In genomic region chr5:123455095-123455494, GRCh38 we compare ENCODE assay signal across 13 cellular contexts. TPM values are rescaled to one million over a fixed set of nuclear protein-coding genes. Genes with fewer than 3 reads are reported as not detected.
DNase-seq lines count a peak whose midpoint lies in the region; ATAC-seq and TF ChIP-seq lines count a peak whose summit lies in the region.
"Had no signal": no experiment of that assay in that cellular context is flagged by ENCODE, and none has a peak within 500 bp of the region (broad histone marks: within the 10 kb centered on the region; RNA-seq: fewer than 3 reads in every experiment).

No MANE protein-coding gene starts in this region.

- no peak overlapping the region for H3K27ac Mint-ChIP-seq in MCF 10A (ENCODE audit: low read depth, unreplicated experiment)

- CTCF ChIA-PET in MCF 10A (lab: Yijun Ruan, JAX), result interaction anchor here (0.6 to 1.4 kb wide), 2 partner anchors 25 to 156 kb away, joined by 3 to 4 read pairs; no protein-coding TSS in a partner anchor

- no TSS peak for BruUV-seq in MCF 10A (replicated peaks; lab: Mats Ljungman, UMichigan)

- TF ChIP-seq CTCF in body of pancreas (IDR thresholded peaks at IDR 0.05), result no peak
- TF ChIP-seq CTCF in MCF 10A (IDR thresholded peaks at IDR 0.05; ENCODE audit: unreplicated experiment), result no peak
- no peak for TF ChIP-seq CTCF in adrenal gland (IDR thresholded peaks at IDR 0.05)

- POLR2A ChIA-PET in MCF 10A (lab: Yijun Ruan, JAX), result interaction anchor here (0.7 to 1.8 kb wide), 6 partner anchors 13 to 155 kb away, joined by 3 to 6 read pairs (median 5); partner anchors contain the start of gene CEP120

- TF ChIP-seq POLR2A in body of pancreas (IDR thresholded peaks at IDR 0.05), result no peak
- TF ChIP-seq POLR2A in adrenal gland (IDR thresholded peaks at IDR 0.05), result no peak

- H3K4me3 ChIP-seq in body of pancreas, result no peak overlapping the region
- no peak overlapping the region for H3K4me3 ChIP-seq in adrenal gland

- peaks cover 18% of the 10 kb centered on the region for H3K4me1 Mint-ChIP-seq in MCF 10A (ENCODE audit: insufficient read depth, unreplicated experiment)

- no peaks in the 10 kb centered on the region for H3K27me3 ChIP-seq in body of pancreas
- no peaks in the 10 kb centered on the region for H3K27me3 ChIP-seq in adrenal gland
- H3K27me3 ChIP-seq: brain microvascular endothelial cell had no signal

- H3K9me3 Mint-ChIP-seq in MCF 10A (ENCODE audit: unreplicated experiment), result no peaks in the 10 kb centered on the region
- H3K9me3 Mint-ChIP-seq: activated T-cell treated with anti-CD3 and anti-CD28 coated beads, Interleukin-2, amount 50 U/mL, for 4 hours had no signal

- 71 to 72% methylated on average over 3 of the region's 3 CpGs for WGBS in body of pancreas, 2 donors
- 61 to 80% (median 73%) methylated on average over 3 of the region's 3 CpGs for WGBS in adrenal gland, 4 donors

- intact Hi-C loops in body of pancreas (cut with DNase I) (no loop called here), MCF 10A (cut with micrococcal nuclease) (no loop called here), adrenal gland (cut with DNase I) (no loop called here)

- H3K36me3 Mint-ChIP-seq in MCF 10A (ENCODE audit: insufficient read depth, unreplicated experiment), result no peaks in the 10 kb centered on the region

- H3K9me3 ChIP-seq in body of pancreas (no peaks in the 10 kb centered on the region), adrenal gland (replicated peaks in 1 of 3) (no peaks in the 10 kb centered on the region)

- H3K4me3 Mint-ChIP-seq in MCF 10A (ENCODE audit: unreplicated experiment), result no peak overlapping the region
- H3K4me3 Mint-ChIP-seq: activated T-cell treated with anti-CD3 and anti-CD28 coated beads, Interleukin-2, amount 50 U/mL, for 4 hours had no signal

- DNase-seq in D341Med (ENCODE audit: low spot score) (peak; percentile 50), body of pancreas (no peak), NCI-H1105 (lab: John Stamatoyannopoulos, UW) (no peak), MCF 10A (ENCODE audit: unreplicated experiment) (no peak), adrenal gland (no peak)
- DNase-seq: activated T-cell treated with anti-CD3 and anti-CD28 coated beads, Interleukin-2, amount 50 U/mL, for 4 hours; DMS153; NCI-H345; SHP77 treated with DMSO at 0.1 percent for 48 hours had no signal

- H3K36me3 ChIP-seq in body of pancreas (replicated peaks in 1 of 2; ENCODE audit: insufficient read depth in 1 of 2, low read depth in 2 of 2) (no peaks in the 10 kb centered on the region), adrenal gland (replicated peaks in 1 of 2) (no peaks in the 10 kb centered on the region)
- H3K36me3 ChIP-seq: brain microvascular endothelial cell had no signal

- H3K27me3 Mint-ChIP-seq in MCF 10A (ENCODE audit: insufficient read depth, unreplicated experiment), result no peaks in the 10 kb centered on the region

- H3K27ac ChIP-seq in body of pancreas (no peak overlapping the region), adrenal gland (no peak overlapping the region)
- H3K27ac ChIP-seq: brain microvascular endothelial cell had no signal

- ATAC-seq in GM19324 (IDR thresholded peaks at IDR 0.05; ENCODE audit: low FRiP score, unreplicated experiment), result peak; percentile 25
- peak; percentile 34 for ATAC-seq in HG02840 (IDR thresholded peaks at IDR 0.05; ENCODE audit: low FRiP score, unreplicated experiment)
- ATAC-seq in HG03565 (IDR thresholded peaks at IDR 0.05; ENCODE audit: unreplicated experiment), result peak; percentile 24
- no peak for ATAC-seq in body of pancreas
- ATAC-seq: activated T-cell treated with anti-CD3 and anti-CD28 coated beads, Interleukin-2, amount 50 U/mL, for 4 hours had no signal

- H3K4me1 ChIP-seq in body of pancreas (peaks cover 4% of the 10 kb centered on the region), adrenal gland (replicated peaks in 1 of 2) (peaks cover under 1 to 3% of the 10 kb centered on the region in 2 donors)

RNA-seq across cellular contexts. Expression of gene CEP120, which starts 31.9 kb away (rescaled TPM):
- total RNA-seq in body of pancreas (10 to 100 TPM in 1 of 2 donors, 1 to 10 TPM in 1; 6.6 to 11.2 TPM), MCF 10A (2022) (49.8 and 54.5 TPM in 2 replicates), adrenal gland (10 to 100 TPM; 13.5 to 28.5 (median 19.6) TPM)
- polyA plus RNA-seq in adrenal gland, result 10 to 100 TPM in 1 of 3 donors, 1 to 10 TPM in 2; 4.2 to 20.5 (median 8.4) TPM

RNA-seq across cellular contexts. Expression of gene CSNK1G3, which starts 56.9 kb away (rescaled TPM):
- total RNA-seq in body of pancreas (10 to 100 TPM; 22.4 to 22.6 TPM), MCF 10A (2022) (92.8 and 110 TPM in 2 replicates), adrenal gland (10 to 100 TPM; 24.5 to 34.0 (median 31.0) TPM)
- 10 to 100 TPM in 1 of 3 donors, 1 to 10 TPM in 2; 7.3 to 27.3 (median 9.5) TPM for polyA plus RNA-seq in adrenal gland
